ENCODE assay signal across 20 cellular contexts in genomic region chr5:143440448-143441102, GRCh38. TPM values are rescaled to one million over a fixed set of nuclear protein-coding genes. Genes with fewer than 3 reads are reported as not detected.
DNase-seq lines count a peak whose midpoint lies in the region; ATAC-seq and TF ChIP-seq lines count a peak whose summit lies in the region.
"Had no signal": no experiment of that assay in that cellular context is flagged by ENCODE, and none has a peak within 500 bp of the region (broad histone marks: within the 10 kb centered on the region; RNA-seq: fewer than 3 reads in every experiment).

No MANE protein-coding gene starts in this region.

- H3K4me3 ChIP-seq in prostate gland: no peak overlapping the region
- H3K4me3 ChIP-seq: breast epithelium, heart left ventricle, stomach had no signal

- H3K36me3 ChIP-seq in prostate gland: no peaks in the 10 kb centered on the region
- H3K36me3 ChIP-seq: breast epithelium, heart left ventricle, stomach had no signal

- POLR2A ChIA-PET in activated CD8-positive, alpha-beta T cell treated with anti-CD3 and anti-CD28 coated beads for 36 hours (lab: Charles Lee): interaction anchor here (0.9 to 1.5 kb wide), 2 partner anchors 36 to 37 kb away, joined by 3 read pairs; partner anchors contain the start of gene NR3C1
- POLR2A ChIA-PET in activated CD8-positive, alpha-beta T cell treated with anti-CD3 and anti-CD28 coated beads, Interleukin-2, amount 10 ng/mL, durations not matched to agents 7 days and 5 days (lab: Charles Lee): interaction anchor here (0.7 kb wide), 1 partner anchor 164 kb away, joined by 3 read pairs; no protein-coding TSS in a partner anchor

- H3K4me3 Mint-ChIP-seq in activated CD8-positive, alpha-beta T cell treated with anti-CD3 and anti-CD28 coated beads for 36 hours: no peak overlapping the region
- no peak overlapping the region for H3K4me3 Mint-ChIP-seq in activated CD8-positive, alpha-beta T cell treated with anti-CD3 and anti-CD28 coated beads, Interleukin-2, amount 10 ng/mL, durations not matched to agents 7 days and 5 days
- H3K4me3 Mint-ChIP-seq: activated naive CD8-positive, alpha-beta T cell; neural crest cell had no signal

- no peaks in the 10 kb centered on the region for H3K27me3 ChIP-seq in prostate gland (replicated peaks; ENCODE audit: insufficient read depth)
- H3K27me3 ChIP-seq: breast epithelium, heart left ventricle, stomach had no signal

- no peak for DNase-seq in activated CD8-positive, alpha-beta T cell treated with anti-CD3 and anti-CD28 coated beads for 36 hours
- no peak for DNase-seq in activated CD8-positive, alpha-beta T cell treated with anti-CD3 and anti-CD28 coated beads, Interleukin-2, amount 10 ng/mL, durations not matched to agents 7 days and 5 days
- peak; percentile 67 for DNase-seq in NCI-H146 (lab: John Stamatoyannopoulos, UW)
- DNase-seq in SHP77 treated with DMSO at 0.1 percent for 48 hours (lab: John Stamatoyannopoulos, UW): peak; percentile 78
- DNase-seq in prostate gland (ENCODE audit: low spot score): peak; percentile 9
- DNase-seq in T-helper 1 cell: no peak
- DNase-seq in stimulated activated CD4-positive, alpha-beta T cell treated with anti-CD3 and anti-CD28 coated beads, Interleukin-4, amount 100 ng/mL, for 24 hours: no peak
- no peak for DNase-seq in activated effector memory CD4-positive, alpha-beta T cell treated with Interleukin-2 at 50 U/mL for 16 hours
- DNase-seq: activated CD4-positive, alpha-beta T cell treated with anti-CD3 and anti-CD28 coated beads for 48 hours; activated T-cell treated with anti-CD3 and anti-CD28 coated beads for 4 hours; GOT3; heart left ventricle; NCI-H187 treated with DMSO at 0.1 percent for 48 hours; stomach; T1000 had no signal

- CTCF ChIA-PET in activated CD8-positive, alpha-beta T cell treated with anti-CD3 and anti-CD28 coated beads for 36 hours (lab: Charles Lee): no interaction called here
- CTCF ChIA-PET in activated CD8-positive, alpha-beta T cell treated with anti-CD3 and anti-CD28 coated beads, Interleukin-2, amount 10 ng/mL, durations not matched to agents 7 days and 5 days (lab: Charles Lee): no interaction called here

- no peaks in the 10 kb centered on the region for H3K9me3 Mint-ChIP-seq in activated CD8-positive, alpha-beta T cell treated with anti-CD3 and anti-CD28 coated beads for 36 hours
- no peaks in the 10 kb centered on the region for H3K9me3 Mint-ChIP-seq in activated CD8-positive, alpha-beta T cell treated with anti-CD3 and anti-CD28 coated beads, Interleukin-2, amount 10 ng/mL, durations not matched to agents 7 days and 5 days (ENCODE audit: insufficient read depth)
- H3K9me3 Mint-ChIP-seq: neural crest cell had no signal

- intact Hi-C loops in activated CD8-positive, alpha-beta T cell treated with anti-CD3 and anti-CD28 coated beads for 36 hours (cut with micrococcal nuclease): no loop called here
- intact Hi-C loops in prostate gland (cut with DNase I): no loop called here

- WGBS in prostate gland: 32% methylated on average over 2 of the region's 2 CpGs

- no peak overlapping the region for H3K27ac ChIP-seq in prostate gland
- H3K27ac ChIP-seq: breast epithelium, heart left ventricle, KMS-11, stomach had no signal

- no peak for ATAC-seq in activated CD8-positive, alpha-beta T cell treated with anti-CD3 and anti-CD28 coated beads for 36 hours
- ATAC-seq in activated CD8-positive, alpha-beta T cell treated with anti-CD3 and anti-CD28 coated beads, Interleukin-2, amount 10 ng/mL, durations not matched to agents 7 days and 5 days: no peak
- ATAC-seq: heart left ventricle, Right ventricle myocardium inferior had no signal

- H3K27ac Mint-ChIP-seq in activated CD8-positive, alpha-beta T cell treated with anti-CD3 and anti-CD28 coated beads for 36 hours: no peak overlapping the region
- H3K27ac Mint-ChIP-seq in activated CD8-positive, alpha-beta T cell treated with anti-CD3 and anti-CD28 coated beads, Interleukin-2, amount 10 ng/mL, durations not matched to agents 7 days and 5 days: no peak overlapping the region
- H3K27ac Mint-ChIP-seq: activated naive CD8-positive, alpha-beta T cell had no signal

- peaks cover 24% of the 10 kb centered on the region for H3K4me1 Mint-ChIP-seq in activated CD8-positive, alpha-beta T cell treated with anti-CD3 and anti-CD28 coated beads for 36 hours (ENCODE audit: low read depth)
- peaks cover 8% of the 10 kb centered on the region for H3K4me1 Mint-ChIP-seq in activated CD8-positive, alpha-beta T cell treated with anti-CD3 and anti-CD28 coated beads, Interleukin-2, amount 10 ng/mL, durations not matched to agents 7 days and 5 days (ENCODE audit: low read depth)

- no peaks in the 10 kb centered on the region for H3K36me3 Mint-ChIP-seq in activated CD8-positive, alpha-beta T cell treated with anti-CD3 and anti-CD28 coated beads for 36 hours (ENCODE audit: low read depth)
- no peaks in the 10 kb centered on the region for H3K36me3 Mint-ChIP-seq in activated CD8-positive, alpha-beta T cell treated with anti-CD3 and anti-CD28 coated beads, Interleukin-2, amount 10 ng/mL, durations not matched to agents 7 days and 5 days (ENCODE audit: low read depth)
- H3K36me3 Mint-ChIP-seq: activated naive CD8-positive, alpha-beta T cell had no signal

- no peaks in the 10 kb centered on the region for H3K4me1 ChIP-seq in prostate gland (replicated peaks)
- H3K4me1 ChIP-seq: breast epithelium had no signal

- no peak for TF ChIP-seq POLR2A in prostate gland (IDR thresholded peaks at IDR 0.05)

- no peaks in the 10 kb centered on the region for H3K27me3 Mint-ChIP-seq in activated CD8-positive, alpha-beta T cell treated with anti-CD3 and anti-CD28 coated beads for 36 hours
- H3K27me3 Mint-ChIP-seq in activated CD8-positive, alpha-beta T cell treated with anti-CD3 and anti-CD28 coated beads, Interleukin-2, amount 10 ng/mL, durations not matched to agents 7 days and 5 days (ENCODE audit: low read depth): no peaks in the 10 kb centered on the region
- H3K27me3 Mint-ChIP-seq: activated naive CD8-positive, alpha-beta T cell had no signal

- no peaks in the 10 kb centered on the region for H3K9me3 ChIP-seq in prostate gland
- H3K9me3 ChIP-seq: breast epithelium, heart left ventricle, stomach had no signal

- peak; percentile 32 for TF ChIP-seq CTCF in activated CD8-positive, alpha-beta T cell treated with anti-CD3 and anti-CD28 coated beads for 36 hours (IDR thresholded peaks at IDR 0.05)
- no peak for TF ChIP-seq CTCF in prostate gland (IDR thresholded peaks at IDR 0.05)

RNA-seq across cellular contexts. Expression of gene NR3C1, which starts 37.1 kb away (rescaled TPM):
- 10 to 100 TPM; 52.7 to 55.6 TPM for total RNA-seq in activated CD8-positive, alpha-beta T cell treated with anti-CD3 and anti-CD28 coated beads for 36 hours
- 10 to 100 TPM; 54.9 to 55.5 TPM for total RNA-seq in activated CD8-positive, alpha-beta T cell treated with anti-CD3 and anti-CD28 coated beads, Interleukin-2, amount 10 ng/mL, durations not matched to agents 7 days and 5 days
- 10 to 100 TPM; 42.4 to 55.5 TPM for total RNA-seq in prostate gland

Comparison
In these comparisons a context has a peak if more than half of its experiments do, and no peak if none do; other contexts are left out.
1. DNase-seq: peak in NCI-H146 (single experiment), SHP77 treated with DMSO at 0.1 percent for 48 hours (single experiment) and prostate gland (single experiment); none in activated CD8-positive, alpha-beta T cell treated with anti-CD3 and anti-CD28 coated beads for 36 hours (single experiment), activated CD8-positive, alpha-beta T cell treated with anti-CD3 and anti-CD28 coated beads, Interleukin-2, amount 10 ng/mL, durations not matched to agents 7 days and 5 days (single experiment), T-helper 1 cell (0 of 5), stimulated activated CD4-positive, alpha-beta T cell treated with anti-CD3 and anti-CD28 coated beads, Interleukin-4, amount 100 ng/mL, for 24 hours (single experiment) and activated effector memory CD4-positive, alpha-beta T cell treated with Interleukin-2 at 50 U/mL for 16 hours (single experiment).